ENCODE assay signal across 13 cellular contexts in the genomic region with DNA sequence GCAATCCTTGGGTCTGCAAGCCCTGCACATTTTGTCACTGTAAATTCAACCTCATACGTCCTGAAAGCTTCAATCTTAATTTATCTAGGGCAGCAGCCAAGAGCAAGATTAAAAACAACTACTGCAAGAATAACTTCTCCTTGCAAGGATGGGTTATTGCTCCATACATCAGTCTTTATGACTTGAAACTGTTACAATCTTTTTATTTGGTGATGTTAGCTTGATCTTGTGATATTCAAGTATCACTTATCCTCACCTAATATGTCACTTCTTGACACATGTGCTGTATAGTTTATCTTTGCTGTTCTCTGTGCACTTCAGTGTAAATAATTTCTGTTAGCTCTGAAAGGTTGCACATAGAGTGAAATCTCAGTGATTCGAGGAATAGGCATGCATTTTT. TPM values are rescaled to one million over a fixed set of nuclear protein-coding genes. Genes with fewer than 3 reads are reported as not detected.
A peak's percentile ranks its signal among the peaks of the same experiment; 100 is the strongest.
DNase-seq lines count a peak whose midpoint lies in the region; ATAC-seq and TF ChIP-seq lines count a peak whose summit lies in the region.
"Had no signal": no experiment of that assay in that cellular context is flagged by ENCODE, and none has a peak within 500 bp of the region (broad histone marks: within the 10 kb centered on the region; RNA-seq: fewer than 3 reads in every experiment).

No MANE protein-coding gene starts in this region.

- POLR2A ChIA-PET in CD4-positive, alpha-beta memory T cell (lab: Charles Lee; ENCODE audit: partially characterized antibody): no interaction called here

- no peaks in the 10 kb centered on the region for H3K36me3 ChIP-seq in osteoblast (ENCODE audit: insufficient read depth, low read length)
- no peaks in the 10 kb centered on the region for H3K36me3 ChIP-seq in CD4-positive, alpha-beta memory T cell (ENCODE audit: insufficient read depth, low read length)

- peaks cover 16% of the 10 kb centered on the region in 2 donors for H3K27me3 Mint-ChIP-seq in CD4-positive, alpha-beta memory T cell

- CTCF ChIA-PET in CD4-positive, alpha-beta memory T cell (lab: Charles Lee; ENCODE audit: partially characterized antibody): no interaction called here

- TF ChIP-seq CTCF in VCaP (conservative IDR thresholded peaks at IDR 0.05): no peak
- no peak for TF ChIP-seq CTCF in osteoblast (IDR thresholded peaks at IDR 0.05; ENCODE audit: extremely low read depth, low read depth, low read length)

- no peak overlapping the region for H3K27ac Mint-ChIP-seq in CD4-positive, alpha-beta memory T cell

- no peaks in the 10 kb centered on the region for H3K36me3 Mint-ChIP-seq in CD4-positive, alpha-beta memory T cell
- H3K36me3 Mint-ChIP-seq: CD14-positive monocyte; CD8-positive, alpha-beta memory T cell had no signal

- H3K4me1 ChIP-seq in osteoblast (ENCODE audit: insufficient read depth, low read length): peaks cover 16% of the 10 kb centered on the region
- no peaks in the 10 kb centered on the region for H3K4me1 ChIP-seq in CD4-positive, alpha-beta memory T cell (ENCODE audit: insufficient read depth, low read length)
- H3K4me1 ChIP-seq: A549, Caco-2 had no signal

- no peak overlapping the region for H2AFZ ChIP-seq in osteoblast (ENCODE audit: low read length)

- H3K27ac ChIP-seq in VCaP (peak overlapping the region; percentile 21; the same call in 1 of the 2 replicates), osteoblast (ENCODE audit: low read depth, low read length) (no peak overlapping the region)
- no peak overlapping the region for H3K27ac ChIP-seq in CD4-positive, alpha-beta memory T cell (ENCODE audit: low read depth, low read length)
- H3K27ac ChIP-seq: A549 had no signal

- no peak for ATAC-seq in HG02981 (IDR thresholded peaks at IDR 0.05; ENCODE audit: unreplicated experiment)
- ATAC-seq: A549, GM12878, HCT116 had no signal

- peaks cover 0 to 9% (median 1%) of the 10 kb centered on the region in 8 donors for H3K9me3 Mint-ChIP-seq in CD4-positive, alpha-beta memory T cell

- H3K4me1 Mint-ChIP-seq in CD4-positive, alpha-beta memory T cell: no peaks in the 10 kb centered on the region
- H3K4me1 Mint-ChIP-seq: CD8-positive, alpha-beta memory T cell had no signal

- intact Hi-C loops in CD4-positive, alpha-beta memory T cell (cut with micrococcal nuclease): no loop called here

- peaks cover 8% of the 10 kb centered on the region for H3K27me3 ChIP-seq in osteoblast (ENCODE audit: insufficient read depth, low read length)
- H3K27me3 ChIP-seq in CD4-positive, alpha-beta memory T cell (ENCODE audit: insufficient read depth, low read length): no peaks in the 10 kb centered on the region

- H3K4me3 ChIP-seq in osteoblast (ENCODE audit: insufficient read depth, low read length): no peak overlapping the region
- H3K4me3 ChIP-seq in CD4-positive, alpha-beta memory T cell (ENCODE audit: low read length in 2 of 2): no peak overlapping the region
- H3K4me3 ChIP-seq: A549, GM12878 had no signal

- DNase-seq in astrocyte of the hippocampus (ENCODE audit: low read depth, low spot score) (peak; percentile 23), fibroblast of peridontal ligament (ENCODE audit: extremely low read depth) (peak; percentile 43), osteoblast (ENCODE audit: insufficient read length, low spot score, missing footprints) (no peak), NCI-H510A (lab: John Stamatoyannopoulos, UW) (no peak)
- DNase-seq in CD4-positive, alpha-beta memory T cell: no peak
- DNase-seq: Caco-2; CD8-positive, alpha-beta memory T cell had no signal

- no peaks in the 10 kb centered on the region for H3K9me3 ChIP-seq in osteoblast (ENCODE audit: low read depth, low read length)
- H3K9me3 ChIP-seq in CD4-positive, alpha-beta memory T cell (ENCODE audit: control insufficient read depth in 1 of 2, low read length in 2 of 2): no peaks in the 10 kb centered on the region
- H3K9me3 ChIP-seq: A549, Caco-2 had no signal

- H3K4me2 ChIP-seq in osteoblast (ENCODE audit: insufficient read depth, low read length): peak overlapping the region; percentile 19
- H3K4me2 ChIP-seq: A549 had no signal

- H4K20me1 ChIP-seq in osteoblast (ENCODE audit: insufficient read depth, low read length): no peaks in the 10 kb centered on the region

- no peaks in the 10 kb centered on the region for H3K79me2 ChIP-seq in osteoblast (ENCODE audit: insufficient read depth, low read length)

- no peak overlapping the region for H3K4me3 Mint-ChIP-seq in CD4-positive, alpha-beta memory T cell
- H3K4me3 Mint-ChIP-seq: CD14-positive monocyte; CD8-positive, alpha-beta memory T cell had no signal

RNA-seq across cellular contexts. Expression of a gene that starts 14.7 kb away (rescaled TPM):
- total RNA-seq in osteoblast: 326 and 331 TPM in 2 replicates
- total RNA-seq in CD4-positive, alpha-beta memory T cell: 10 to 100 TPM; 58.7 to 65.3 TPM
- polyA plus RNA-seq in CD4-positive, alpha-beta memory T cell: 10 to 100 TPM; 33.0 to 42.0 TPM

RNA-seq across cellular contexts. Expression of a gene that starts 52.3 kb away (rescaled TPM):
- 8.0 and 8.8 TPM in 2 replicates for total RNA-seq in osteoblast
- total RNA-seq in CD4-positive, alpha-beta memory T cell: 10 to 100 TPM; 11.5 to 13.0 TPM
- polyA plus RNA-seq in CD4-positive, alpha-beta memory T cell: 1 to 10 TPM; 1.3 to 4.2 TPM

Comparison
In these comparisons a context has a peak if more than half of its experiments do, and no peak if none do; other contexts are left out.
1. DNase-seq: peak in astrocyte of the hippocampus (single experiment) and fibroblast of peridontal ligament (single experiment); none in osteoblast (single experiment), CD4-positive, alpha-beta memory T cell (0 of 5) and NCI-H510A (single experiment).